Comparison of ENCODE assay signal across 7 cellular contexts in the genomic region with DNA sequence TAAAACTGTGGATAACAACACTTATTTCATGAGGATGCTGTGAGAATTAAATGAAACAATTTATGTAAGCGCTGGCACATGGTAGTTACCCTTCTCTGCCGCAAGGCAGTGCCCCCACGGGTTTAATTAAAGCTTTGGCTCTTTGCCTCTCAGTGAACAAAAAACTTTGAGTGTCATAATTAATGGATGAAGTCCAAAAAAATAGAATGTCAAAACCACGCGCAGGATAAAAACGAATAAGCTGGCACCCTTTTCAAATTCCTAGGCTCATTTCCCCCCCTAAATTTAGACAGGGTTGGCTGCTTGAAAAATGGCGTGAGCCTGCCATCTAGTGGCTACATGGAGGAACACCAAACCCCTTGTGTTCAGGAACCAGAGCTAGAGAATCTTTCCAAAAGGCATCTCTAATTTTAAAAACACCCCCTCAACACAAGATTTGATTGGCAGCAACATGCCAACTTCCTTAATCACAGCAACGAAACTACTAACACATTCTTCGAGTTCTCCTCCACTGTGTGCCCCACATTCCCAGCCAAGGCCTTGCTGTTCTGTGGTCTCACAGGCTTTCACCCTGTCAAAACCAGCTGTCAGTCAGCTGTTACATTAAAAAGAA. TPM values are rescaled to one million over a fixed set of nuclear protein-coding genes. Genes with fewer than 3 reads are reported as not detected.
DNase-seq lines count a peak whose midpoint lies in the region; TF ChIP-seq lines count a peak whose summit lies in the region.

No MANE protein-coding gene starts in this region.

- H3K27me3 ChIP-seq in H7 (ENCODE audit: control insufficient read depth, insufficient read depth, low read length) (no peaks in the 10 kb centered on the region), MG63 (peaks cover 5% of the 10 kb centered on the region), spleen (replicated peaks in 1 of 7) (no peaks in the 10 kb centered on the region)

- TF ChIP-seq CTCF in GM12865 (IDR thresholded peaks at IDR 0.05; ENCODE audit: insufficient read depth, low read depth, low read length, missing control alignments): peak; percentile 84
- peak; percentile 85 for TF ChIP-seq CTCF in astrocyte of the cerebellum (IDR thresholded peaks at IDR 0.05; ENCODE audit: low read depth, low read length, missing control alignments)
- peak; percentile 52 to 93 (median 86) for TF ChIP-seq CTCF in spleen (IDR thresholded peaks at IDR 0.05 in 8 of 11, conservative IDR thresholded peaks at IDR 0.05 in 3 of 11)

- H3K36me3 ChIP-seq in H7 (replicated peaks; ENCODE audit: control insufficient read depth, insufficient read depth, low read length) (no peaks in the 10 kb centered on the region), MG63 (no peaks in the 10 kb centered on the region), spleen (no peaks in the 10 kb centered on the region)

- H3K4me1 ChIP-seq in spleen: peaks cover 0 to 21% (median 11%) of the 10 kb centered on the region in 6 donors

- peak; percentile 69 for DNase-seq in GM12865 (ENCODE audit: low read depth)
- peak; percentile 47 for DNase-seq in H7
- DNase-seq in MG63: peak; percentile 59
- peak in 4 of 5 experiments; percentile 27 to 52 (median 36) for DNase-seq in T-helper 2 cell
- peak; percentile 58 for DNase-seq in astrocyte of the cerebellum (ENCODE audit: low read depth)
- peak; percentile 44 for DNase-seq in iPS DF 4.7 (ENCODE audit: extremely low read depth, low spot score)
- peak; percentile 77 for DNase-seq in spleen

- WGBS in spleen, 5 donors: 7 to 16% (median 10%) methylated on average over 9 of the region's 9 CpGs

- TF ChIP-seq POLR2A in spleen (IDR thresholded peaks at IDR 0.05): no peak

- no peak overlapping the region for H3K4me3 ChIP-seq in GM12865 (ENCODE audit: low read depth, low read length)
- H3K4me3 ChIP-seq in H7 (ENCODE audit: insufficient read depth, low read depth, low read length): no peak overlapping the region
- H3K4me3 ChIP-seq in MG63: no peak overlapping the region
- no peak overlapping the region for H3K4me3 ChIP-seq in astrocyte of the cerebellum (ENCODE audit: low read depth, low read length)
- no peak overlapping the region for H3K4me3 ChIP-seq in spleen

- no peak overlapping the region for H3K27ac ChIP-seq in spleen

- in situ Hi-C loops in astrocyte of the cerebellum (cut with HindIII; ENCODE audit: low sequenced_read_pairs): no loop called here

- H3K9me3 ChIP-seq in MG63 (no peaks in the 10 kb centered on the region), spleen (no peaks in the 10 kb centered on the region)

- intact Hi-C loops in spleen (cut with DNase I; ENCODE audit: low total_unique reads): no loop called here

RNA-seq across cellular contexts. Expression of gene CCNG1, which starts 29.0 kb away (rescaled TPM):
- total RNA-seq in H7 (2014; rRNA removed; shearing (Covaris generic)): 374 and 490 TPM in 2 replicates
- total RNA-seq in MG63 (2014; rRNA removed; shearing (Covaris generic); ENCODE audit: low replicate concordance): 134 and 208 TPM in 2 replicates
- total RNA-seq in spleen: 100 to 1,000 TPM in 6 of 7 donors, 10 to 100 TPM in 1; 71.7 to 117 (median 105) TPM
- 10 to 100 TPM; 76.2 to 91.6 (median 76.4) TPM for polyA plus RNA-seq in spleen

RNA-seq across cellular contexts. Expression of gene NUDCD2, which starts 51.5 kb away (rescaled TPM):
- 26.4 and 27.7 TPM in 2 replicates for total RNA-seq in H7 (2014; rRNA removed; shearing (Covaris generic))
- 16.4 and 62.7 TPM in 2 replicates for total RNA-seq in MG63 (2014; rRNA removed; shearing (Covaris generic); ENCODE audit: low replicate concordance)
- 10 to 100 TPM in 6 of 7 donors, 1 to 10 TPM in 1; 7.6 to 25.9 (median 16.6) TPM for total RNA-seq in spleen
- 1 to 10 TPM; 5.8 to 9.9 (median 9.7) TPM for polyA plus RNA-seq in spleen

RNA-seq across cellular contexts. Expression of gene HMMR, which starts 52.0 kb away (rescaled TPM):
- total RNA-seq in H7 (2014; rRNA removed; shearing (Covaris generic)): 65.2 and 91.2 TPM in 2 replicates
- 73.4 and 102 TPM in 2 replicates for total RNA-seq in MG63 (2014; rRNA removed; shearing (Covaris generic); ENCODE audit: low replicate concordance)
- 10 to 100 TPM in 1 of 7 donors, 1 to 10 TPM in 6; 1.7 to 10.4 (median 3.7) TPM for total RNA-seq in spleen
- polyA plus RNA-seq in spleen: 1 to 10 TPM in 2 of 3 donors, under 1 TPM in 1; 0.65 to 4.4 (median 2.0) TPM
